Comparison of ENCODE assay signal across 34 cellular contexts in the genomic region with DNA sequence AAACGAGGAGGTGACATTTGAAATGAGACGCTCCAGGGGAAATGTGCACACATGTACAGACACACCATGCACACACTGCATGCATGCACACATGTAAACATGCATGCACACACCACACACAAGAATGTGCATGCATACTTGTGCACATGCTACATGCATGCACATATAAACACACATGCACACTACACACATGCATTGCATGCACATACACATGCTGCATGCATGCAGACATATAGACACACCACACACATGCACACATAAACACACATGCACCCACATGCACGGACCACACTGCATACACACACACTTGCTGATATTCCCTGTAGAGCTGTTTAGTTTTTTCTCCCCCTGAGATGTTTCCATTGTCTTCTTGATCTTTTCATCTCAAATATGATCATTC. TPM values are rescaled to one million over a fixed set of nuclear protein-coding genes. Genes with fewer than 3 reads are reported as not detected.
"Had no signal": no experiment of that assay in that cellular context is flagged by ENCODE, and none has a peak within 500 bp of the region (broad histone marks: within the 10 kb centered on the region; RNA-seq: fewer than 3 reads in every experiment).

No MANE protein-coding gene starts in this region.

- H3K27ac Mint-ChIP-seq: activated CD4-positive, alpha-beta T cell treated with anti-CD3 and anti-CD28 coated beads, Interleukin-2, amount 10 ng/mL, durations not matched to agents 24 days and 14 days; activated CD8-positive, alpha-beta T cell treated with anti-CD3 and anti-CD28 coated beads for 36 hours; activated naive CD8-positive, alpha-beta T cell treated with anti-CD3 and anti-CD28 coated beads for 36 hours; activated T-cell treated with anti-CD3 and anti-CD28 coated beads, Interleukin-2, amount 50 U/mL, for 72 hours; activated T-helper 17 cell treated with anti-CD3 and anti-CD28 coated beads, Interleukin-2, amount 50 U/mL, for 72 hours had no signal

- H3K27me3 Mint-ChIP-seq: activated CD4-positive, alpha-beta T cell treated with anti-CD3 and anti-CD28 coated beads, Interleukin-2, amount 10 ng/mL, durations not matched to agents 24 days and 14 days had no signal

- H3K36me3 ChIP-seq: ascending aorta, breast epithelium, Peyer's patch, WERI-Rb-1 had no signal

- ATAC-seq: activated CD8-positive, alpha-beta T cell treated with anti-CD3 and anti-CD28 coated beads for 36 hours; activated T-cell treated with anti-CD3 and anti-CD28 coated beads, Interleukin-2, amount 50 U/mL, for 72 hours; activated T-helper 17 cell treated with anti-CD3 and anti-CD28 coated beads, Interleukin-2, amount 50 U/mL, for 72 hours; PC-3 had no signal

- H3K36me3 Mint-ChIP-seq: activated naive CD8-positive, alpha-beta T cell treated with anti-CD3 and anti-CD28 coated beads for 36 hours had no signal

- H3K9me3 Mint-ChIP-seq: activated CD4-positive, alpha-beta T cell treated with anti-CD3 and anti-CD28 coated beads, Interleukin-2, amount 10 ng/mL, durations not matched to agents 24 days and 14 days; activated CD8-positive, alpha-beta T cell treated with anti-CD3 and anti-CD28 coated beads for 36 hours; activated naive CD8-positive, alpha-beta T cell treated with anti-CD3 and anti-CD28 coated beads for 36 hours; activated T-cell treated with anti-CD3 and anti-CD28 coated beads, Interleukin-2, amount 50 U/mL, for 72 hours; activated T-helper 17 cell treated with anti-CD3 and anti-CD28 coated beads, Interleukin-2, amount 50 U/mL, for 72 hours had no signal

- H3K4me3 ChIP-seq: ascending aorta, breast epithelium, Peyer's patch had no signal

- H3K4me3 Mint-ChIP-seq: activated CD4-positive, alpha-beta T cell treated with anti-CD3 and anti-CD28 coated beads, Interleukin-2, amount 10 ng/mL, durations not matched to agents 24 days and 14 days; activated CD8-positive, alpha-beta T cell treated with anti-CD3 and anti-CD28 coated beads for 36 hours; activated naive CD8-positive, alpha-beta T cell treated with anti-CD3 and anti-CD28 coated beads for 36 hours; activated T-cell treated with anti-CD3 and anti-CD28 coated beads, Interleukin-2, amount 50 U/mL, for 72 hours; activated T-helper 17 cell treated with anti-CD3 and anti-CD28 coated beads, Interleukin-2, amount 50 U/mL, for 72 hours had no signal

- H3K27me3 ChIP-seq: ascending aorta, Peyer's patch had no signal

- H3K4me1 ChIP-seq: ascending aorta, breast epithelium, Peyer's patch had no signal

- DNase-seq: activated CD4-positive, alpha-beta T cell treated with anti-CD3 and anti-CD28 coated beads, Interleukin-2, amount 10 ng/mL, durations not matched to agents 24 days and 14 days; activated CD4-positive, alpha-beta T cell treated with anti-CD3 and anti-CD28 coated beads, Interleukin-2, amount 50 U/mL, for 4 hours; activated CD8-positive, alpha-beta T cell treated with anti-CD3 and anti-CD28 coated beads for 36 hours; activated effector memory CD4-positive, alpha-beta T cell treated with anti-CD3 and anti-CD28 coated beads, Interleukin-2, amount 50 U/mL, for 16 hours; activated naive CD4-positive, alpha-beta T cell; activated naive CD4-positive, alpha-beta T cell treated with anti-CD3 and anti-CD28 coated beads, Interleukin-2, amount 50 U/mL, for 16 hours; activated naive CD8-positive, alpha-beta T cell treated with anti-CD3 and anti-CD28 coated beads for 36 hours; activated T-cell treated with anti-CD3 and anti-CD28 coated beads, Interleukin-2, amount 50 U/mL, for 1 hour; activated T-cell treated with anti-CD3 and anti-CD28 coated beads, Interleukin-2, amount 50 U/mL, for 72 hours; amniotic stem cell; caudate nucleus; Karpas-422; KBM-7; NCI-H1105 treated with DMSO at 0.1 percent for 48 hours; NCI-H1436; NCI-H1694; NCI-H1930; NCI-H2081 treated with DMSO at 0.1 percent for 48 hours; NCI-H226; NCI-H446 treated with DMSO at 0.1 percent for 48 hours; NCI-H524; PC-3; Peyer's patch; RPMI8226; SIG-M5; T1000; WERI-Rb-1 had no signal

- H3K9me3 ChIP-seq: ascending aorta, breast epithelium, Peyer's patch had no signal

- H3K4me1 Mint-ChIP-seq: activated CD4-positive, alpha-beta T cell treated with anti-CD3 and anti-CD28 coated beads, Interleukin-2, amount 10 ng/mL, durations not matched to agents 24 days and 14 days; activated naive CD8-positive, alpha-beta T cell treated with anti-CD3 and anti-CD28 coated beads for 36 hours; activated T-helper 17 cell treated with anti-CD3 and anti-CD28 coated beads, Interleukin-2, amount 50 U/mL, for 72 hours had no signal

- H3K27ac ChIP-seq: ascending aorta, breast epithelium, Peyer's patch, WERI-Rb-1 had no signal

RNA-seq across cellular contexts. Expression of a gene that starts 37.8 kb away (rescaled TPM):
- total RNA-seq: activated CD4-positive, alpha-beta T cell treated with anti-CD3 and anti-CD28 coated beads, Interleukin-2, amount 10 ng/mL, durations not matched to agents 24 days and 14 days; activated CD8-positive, alpha-beta memory T cell treated with anti-CD3 and anti-CD28 coated beads for 36 hours; activated CD8-positive, alpha-beta T cell treated with anti-CD3 and anti-CD28 coated beads for 36 hours; activated naive CD8-positive, alpha-beta T cell treated with anti-CD3 and anti-CD28 coated beads for 36 hours; activated T-cell treated with anti-CD3 and anti-CD28 coated beads, Interleukin-2, amount 50 U/mL, for 72 hours; activated T-helper 17 cell treated with anti-CD3 and anti-CD28 coated beads, Interleukin-2, amount 50 U/mL, for 72 hours; MCF 10A; PC-3; T-helper 1 cell treated with Interleukin-12 subunit alpha and Interleukin-12 subunit beta and Interleukin-4 antibody, amounts not matched to agents 30 ng/mL and 1 ng/mL, for 36 hours; T-helper 2 cell treated with Interferon-gamma antibody and Interleukin-4, amounts not matched to agents 100 ng/mL and 5 ng/mL, for 36 hours had no signal
